Comparison of ENCODE assay signal across 2 cellular contexts in the genomic region with DNA sequence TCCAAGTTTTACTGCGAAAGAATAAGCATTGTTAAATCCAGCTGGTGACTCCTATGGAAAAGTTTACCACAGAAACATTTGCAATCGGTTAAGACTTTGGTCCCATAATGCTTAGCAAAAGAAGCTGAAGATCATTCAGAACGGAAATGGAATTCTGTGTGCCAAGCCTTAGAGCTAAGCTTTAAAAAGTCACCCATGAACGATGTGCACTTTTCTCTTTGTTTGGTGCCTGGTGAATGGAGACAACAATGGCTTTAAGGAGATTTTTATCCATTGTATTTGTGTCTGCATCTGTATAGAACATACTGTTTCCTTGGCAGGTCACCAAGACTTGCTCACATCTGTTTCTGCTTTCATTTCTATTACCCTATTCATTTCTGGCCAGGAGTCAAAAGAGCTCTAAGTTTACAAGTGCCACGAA.
TF ChIP-seq lines count a peak whose summit lies in the region.

No MANE protein-coding gene starts in this region.

TF ChIP-seq in SK-N-SH, 30 proteins besides CTCF, POLR2A, EP300 and RAD21 (continued from another document):
- peak; percentile 79 for TF ChIP-seq POLR2AphosphoS5 (IDR thresholded peaks at IDR 0.05; ENCODE audit: low read depth, low read length)
- no peak for TF ChIP-seq ELF1 (IDR thresholded peaks at IDR 0.05)
- TF ChIP-seq, protein P1, sequence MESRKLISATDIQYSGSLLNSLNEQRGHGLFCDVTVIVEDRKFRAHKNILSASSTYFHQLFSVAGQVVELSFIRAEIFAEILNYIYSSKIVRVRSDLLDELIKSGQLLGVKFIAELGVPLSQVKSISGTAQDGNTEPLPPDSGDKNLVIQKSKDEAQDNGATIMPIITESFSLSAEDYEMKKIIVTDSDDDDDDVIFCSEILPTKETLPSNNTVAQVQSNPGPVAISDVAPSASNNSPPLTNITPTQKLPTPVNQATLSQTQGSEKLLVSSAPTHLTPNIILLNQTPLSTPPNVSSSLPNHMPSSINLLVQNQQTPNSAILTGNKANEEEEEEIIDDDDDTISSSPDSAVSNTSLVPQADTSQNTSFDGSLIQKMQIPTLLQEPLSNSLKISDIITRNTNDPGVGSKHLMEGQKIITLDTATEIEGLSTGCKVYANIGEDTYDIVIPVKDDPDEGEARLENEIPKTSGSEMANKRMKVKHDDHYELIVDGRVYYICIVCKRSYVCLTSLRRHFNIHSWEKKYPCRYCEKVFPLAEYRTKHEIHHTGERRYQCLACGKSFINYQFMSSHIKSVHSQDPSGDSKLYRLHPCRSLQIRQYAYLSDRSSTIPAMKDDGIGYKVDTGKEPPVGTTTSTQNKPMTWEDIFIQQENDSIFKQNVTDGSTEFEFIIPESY (IDR thresholded peaks at IDR 0.05; ENCODE audit: borderline replicate concordance, low read depth): no peak
- peak; percentile 46; the same call in 1 of the 2 replicates for TF ChIP-seq GATA2 (CRISPR knock-in tag; IDR thresholded peaks at IDR 0.05)
- TF ChIP-seq EZH2phosphoT487 (IDR thresholded peaks at IDR 0.05; ENCODE audit: borderline replicate concordance, low read depth): no peak
TF ChIP-seq in SK-N-SH: peak in this region for 11.

TF ChIP-seq in HepG2, 621 proteins besides CTCF, POLR2A, EP300 and RAD21 (continued from another document):
- TF ChIP-seq, protein P2, sequence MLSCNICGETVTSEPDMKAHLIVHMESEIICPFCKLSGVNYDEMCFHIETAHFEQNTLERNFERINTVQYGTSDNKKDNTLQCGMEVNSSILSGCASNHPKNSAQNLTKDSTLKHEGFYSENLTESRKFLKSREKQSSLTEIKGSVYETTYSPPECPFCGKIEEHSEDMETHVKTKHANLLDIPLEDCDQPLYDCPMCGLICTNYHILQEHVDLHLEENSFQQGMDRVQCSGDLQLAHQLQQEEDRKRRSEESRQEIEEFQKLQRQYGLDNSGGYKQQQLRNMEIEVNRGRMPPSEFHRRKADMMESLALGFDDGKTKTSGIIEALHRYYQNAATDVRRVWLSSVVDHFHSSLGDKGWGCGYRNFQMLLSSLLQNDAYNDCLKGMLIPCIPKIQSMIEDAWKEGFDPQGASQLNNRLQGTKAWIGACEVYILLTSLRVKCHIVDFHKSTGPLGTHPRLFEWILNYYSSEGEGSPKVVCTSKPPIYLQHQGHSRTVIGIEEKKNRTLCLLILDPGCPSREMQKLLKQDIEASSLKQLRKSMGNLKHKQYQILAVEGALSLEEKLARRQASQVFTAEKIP (CRISPR knock-in tag; IDR thresholded peaks at IDR 0.05; ENCODE audit: borderline replicate concordance): no peak
